ENCODE assay signal across 8 cellular contexts in the genomic region with DNA sequence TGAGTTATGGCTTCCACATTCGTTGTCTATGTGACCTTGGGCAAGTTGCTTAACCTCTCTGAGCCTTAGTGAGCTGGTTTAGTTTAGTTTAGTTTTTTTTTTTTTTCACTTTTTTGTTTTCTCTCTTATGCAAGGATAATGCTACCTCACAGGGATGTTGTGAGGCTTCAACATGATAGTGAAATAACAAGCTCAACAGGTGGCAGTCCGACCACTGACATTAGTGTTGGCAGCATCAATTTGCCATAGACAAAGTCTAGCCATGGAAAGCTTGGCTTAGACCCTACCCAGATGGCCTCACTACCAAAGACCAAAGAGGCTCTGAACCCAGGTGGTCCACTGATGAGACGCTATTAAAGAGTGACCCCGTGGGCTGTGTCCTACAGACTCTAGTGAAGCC.
"Had no signal": no experiment of that assay in that cellular context is flagged by ENCODE, and none has a peak within 500 bp of the region (broad histone marks: within the 10 kb centered on the region; RNA-seq: fewer than 3 reads in every experiment).

No MANE protein-coding gene starts in this region.

- DNase-seq: GDM1, GF-D8 had no signal

- FAIRE-seq: G401.6, GM12878, GM12891, GM12892, GM18507, GM19239 had no signal

- H3K4me3 ChIP-seq: GM12878 had no signal

- ATAC-seq: GM12878 had no signal
